Comparison of ENCODE assay signal across 8 cellular contexts in genomic region chr1:220528049-220528678, GRCh38. TPM values are rescaled to one million over a fixed set of nuclear protein-coding genes. Genes with fewer than 3 reads are reported as not detected.
A peak's percentile ranks its signal among the peaks of the same experiment; 100 is the strongest.
DNase-seq lines count a peak whose midpoint lies in the region; ATAC-seq, FAIRE-seq and TF ChIP-seq lines count a peak whose summit lies in the region.

TSS of gene MARK1 (plus strand) at chr1:220528136. CDS start at chr1:220528823, 687 bp downstream.

- ATAC-seq in HG02852 (IDR thresholded peaks at IDR 0.05; ENCODE audit: unreplicated experiment) (peak; percentile 63), left ventricle myocardium superior (peak; percentile 94)

- no TSS peak for BruUV-seq in A673 (replicated peaks; lab: Mats Ljungman, UMichigan)

- peak within 1 kb of the TSS; percentile 75 for H2AK5ac ChIP-seq in trophoblast cell (ENCODE audit: low read length)

- DNase-seq in A673 (ENCODE audit: low spot score) (peak; percentile 62), GM12892 (ENCODE audit: insufficient read length) (peak; percentile 50), NCI-H446 (lab: John Stamatoyannopoulos, UW) (peak; percentile 49 to 85), left ventricle myocardium superior (peak; percentile 92), trophoblast cell (peak; percentile 35 to 66), Kasumi-1 (lab: John Stamatoyannopoulos, UW) (no peak)

- H3K14ac ChIP-seq in trophoblast cell (ENCODE audit: low read length): peak within 1 kb of the TSS; percentile 98

- peak within 1 kb of the TSS; percentile 94 for H4K91ac ChIP-seq in trophoblast cell (ENCODE audit: low read depth, low read length)

- peak within 1 kb of the TSS; percentile 95 for H2BK120ac ChIP-seq in trophoblast cell (ENCODE audit: insufficient read depth, low read length, poor library complexity)

- FAIRE-seq in GM12892 (lab: Jason Lieb, UNC): peak; percentile 38

- H2AFZ ChIP-seq in trophoblast cell (ENCODE audit: insufficient read depth, low read length, poor library complexity): peak within 1 kb of the TSS; percentile 91

- TF ChIP-seq POLR2A in GM12892 (IDR thresholded peaks at IDR 0.05; ENCODE audit: low read depth, low read length): no peak

- peak within 1 kb of the TSS; percentile 79 for H2BK12ac ChIP-seq in trophoblast cell (ENCODE audit: low read length)

- H4K12ac ChIP-seq in trophoblast cell (ENCODE audit: low read depth, low read length): peak within 1 kb of the TSS; percentile 61

- no peak for TF ChIP-seq CTCF in A673 (conservative IDR thresholded peaks at IDR 0.05; ENCODE audit: low read depth, low read length)

- H3K9ac ChIP-seq in trophoblast cell (ENCODE audit: low read length): peak within 1 kb of the TSS; percentile 42

- H3K4me1 ChIP-seq in A673 (ENCODE audit: insufficient read depth, low read length, poor library complexity, severe bottlenecking) (peaks cover 4% of the 10 kb centered on the region), trophoblast cell (ENCODE audit: control insufficient read depth in 1 of 2, insufficient read depth in 2 of 2, low read length in 2 of 2) (peaks cover 4% of the 10 kb centered on the region in 2 experiments)

- H2BK5ac ChIP-seq in trophoblast cell (ENCODE audit: low read depth, low read length, poor library complexity): peak within 1 kb of the TSS; percentile 93

- CTCF ChIA-PET in A673 (lab: Charles Lee): no interaction called here

- H3K9me3 ChIP-seq in A673 (ENCODE audit: low read depth, low read length, poor library complexity, severe bottlenecking) (no peaks in the 10 kb centered on the region), trophoblast cell (ENCODE audit: insufficient read depth, low read depth, low read length) (no peaks in the 10 kb centered on the region)

- H3K79me1 ChIP-seq in trophoblast cell (ENCODE audit: low read length): peaks cover 9% of the 10 kb centered on the region

- H3K36me3 ChIP-seq in A673 (ENCODE audit: insufficient read depth, low read length, poor library complexity, severe bottlenecking) (no peaks in the 10 kb centered on the region), trophoblast cell (ENCODE audit: control insufficient read depth in 1 of 2, insufficient read depth in 2 of 2, low read length in 2 of 2) (no peaks in the 10 kb centered on the region)

- peak within 1 kb of the TSS; percentile 54 for H3K4me3 ChIP-seq in A673 (ENCODE audit: low read depth, low read length, poor library complexity, severe bottlenecking)
- peak within 1 kb of the TSS; percentile 85 for H3K4me3 ChIP-seq in trophoblast cell (ENCODE audit: low read depth, low read length)

- H3K4ac ChIP-seq in trophoblast cell (ENCODE audit: low read depth, low read length): peak within 1 kb of the TSS; percentile 89

- peak within 1 kb of the TSS; percentile 88 for H3K4me2 ChIP-seq in trophoblast cell (ENCODE audit: low read length)

- H3K79me2 ChIP-seq in trophoblast cell (ENCODE audit: control insufficient read depth, insufficient read depth, low read length, poor library complexity): peaks cover 15% of the 10 kb centered on the region

- POLR2A ChIA-PET in A673 (lab: Charles Lee; ENCODE audit: low non-redundant PET): no interaction called here

- H3K27ac ChIP-seq in A673 (ENCODE audit: low read depth, low read length, poor library complexity, severe bottlenecking) (no peak within 1 kb of the TSS), angular gyrus (ENCODE audit: low read depth, low read length) (peak within 1 kb of the TSS; percentile 74), trophoblast cell (ENCODE audit: low read depth, low read length) (peak within 1 kb of the TSS; percentile 73)

- no CpG with 5 or more reads among the region's 87 CpGs for WGBS in trophoblast cell (ENCODE audit: extremely low coverage, insufficient coverage, insufficient read length)

- H3K27me3 ChIP-seq in A673 (replicated peaks; ENCODE audit: insufficient read depth, low read depth, low read length, poor library complexity): peaks cover 92% of the 10 kb centered on the region
- H3K27me3 ChIP-seq in trophoblast cell (ENCODE audit: insufficient read depth, low read length): no peaks in the 10 kb centered on the region

- peak within 1 kb of the TSS; percentile 85 for H4K8ac ChIP-seq in trophoblast cell (ENCODE audit: low read depth, low read length)

- peak within 1 kb of the TSS; percentile 99 for H3K18ac ChIP-seq in trophoblast cell (ENCODE audit: low read length)

- intact Hi-C loops in A673 (cut with micrococcal nuclease; ENCODE audit: unreplicated experiment): loop anchor here (5.0 kb wide), 2 partner anchors 106 to 231 kb away; no protein-coding TSS in a partner anchor
- intact Hi-C loops in left ventricle myocardium superior (cut with micrococcal nuclease): no loop called here

- no peak within 1 kb of the TSS for H3K23ac ChIP-seq in trophoblast cell (ENCODE audit: low read length)

RNA-seq across cellular contexts. Expression of gene MARK1, which starts in this region (rescaled TPM):
- total RNA-seq in A673 (2021) (5.1 and 6.9 TPM in 2 replicates), left ventricle myocardium superior (16.6 TPM)
- 0.98 TPM for polyA plus RNA-seq in GM12892 (2012; ENCODE audit: missing spikeins)
- 7.1 and 7.9 TPM in 2 replicates for polyA plus RNA-seq in trophoblast cell (2013)

Comparison
In these comparisons a context has a peak if more than half of its experiments do, and no peak if none do; other contexts are left out.
1. DNase-seq: peak in A673 (single experiment), GM12892 (single experiment), NCI-H446 (2 of 2), left ventricle myocardium superior (single experiment) and trophoblast cell (2 of 2); none in Kasumi-1 (0 of 2).